ENCODE assay signal across 8 cellular contexts in genomic region chr14:69151458-69152180, GRCh38. TPM values are rescaled to one million over a fixed set of nuclear protein-coding genes. Genes with fewer than 3 reads are reported as not detected.
DNase-seq lines count a peak whose midpoint lies in the region; ATAC-seq and TF ChIP-seq lines count a peak whose summit lies in the region.

No MANE protein-coding gene starts in this region.

- no peaks in the 10 kb centered on the region for H3K9me3 Mint-ChIP-seq in activated naive CD4-positive, alpha-beta T cell treated with anti-CD3 and anti-CD28 coated beads, Interleukin-2, amount 50 U/mL, for 24 hours

- TF ChIP-seq CTCF in Loucy (conservative IDR thresholded peaks at IDR 0.05; ENCODE audit: low read length) (peak; percentile 50), SK-N-SH (IDR thresholded peaks at IDR 0.05) (peak; percentile 47), omental fat pad (IDR thresholded peaks at IDR 0.05) (peak in 1 of 3 donors; percentile 31), thoracic aorta (IDR thresholded peaks at IDR 0.05) (peak; percentile 47)

- TF ChIP-seq EP300 in SK-N-SH (IDR thresholded peaks at IDR 0.05; ENCODE audit: borderline replicate concordance in 1 of 2, low read depth in 1 of 2, low read length in 1 of 2) = no peak; a peak in 1 of 4 replicates

- H2AFZ ChIP-seq in Loucy (ENCODE audit: low read length) (peak overlapping the region; percentile 83), SK-N-SH (ENCODE audit: low read depth) (peak overlapping the region; percentile 77)

- no peaks in the 10 kb centered on the region for H3K9me2 ChIP-seq in Loucy (replicated peaks; ENCODE audit: low read depth, low read length)
- no peaks in the 10 kb centered on the region for H3K9me2 ChIP-seq in SK-N-SH

- peak; percentile 21 for TF ChIP-seq RAD21 in SK-N-SH (IDR thresholded peaks at IDR 0.05; ENCODE audit: low read length)

- WGBS in SK-N-SH (ENCODE audit: low lambda C conversion rate) = 0% methylated on average over 5 of the region's 57 CpGs

- H3K4me3 Mint-ChIP-seq in activated naive CD4-positive, alpha-beta T cell treated with anti-CD3 and anti-CD28 coated beads, Interleukin-2, amount 50 U/mL, for 24 hours = peak overlapping the region; percentile 92

- peaks cover 40% of the 10 kb centered on the region for H3K4me1 ChIP-seq in Loucy (ENCODE audit: insufficient read depth, low read length, poor library complexity, severe bottlenecking)
- H3K4me1 ChIP-seq in SK-N-SH (ENCODE audit: control insufficient read depth in 1 of 2, insufficient read depth in 2 of 2, low read depth in 1 of 2, low read length in 1 of 2) = peaks cover 18 to 19% of the 10 kb centered on the region in 2 experiments; a peak in 3 of 4 replicates
- H3K4me1 ChIP-seq in thoracic aorta (ENCODE audit: control insufficient read depth in 1 of 2, low read depth in 2 of 2) = peaks cover 21 to 46% of the 10 kb centered on the region in 2 donors

- peak overlapping the region; percentile 92 for H3K4me3 ChIP-seq in Loucy (ENCODE audit: low read length, poor library complexity, severe bottlenecking)
- peak overlapping the region; percentile 88 to 91 for H3K4me3 ChIP-seq in SK-N-SH (ENCODE audit: low read depth in 2 of 2, low read length in 1 of 2)
- peak overlapping the region; percentile 92 for H3K4me3 ChIP-seq in thoracic aorta

- H3K4me1 Mint-ChIP-seq in activated naive CD4-positive, alpha-beta T cell treated with anti-CD3 and anti-CD28 coated beads, Interleukin-2, amount 50 U/mL, for 24 hours = peaks cover 50% of the 10 kb centered on the region

- H3K27ac Mint-ChIP-seq in activated naive CD4-positive, alpha-beta T cell treated with anti-CD3 and anti-CD28 coated beads, Interleukin-2, amount 50 U/mL, for 24 hours = peak overlapping the region; percentile 96

- DNase-seq in DMS114 treated with DMSO at 0.1 percent for 48 hours (lab: John Stamatoyannopoulos, UW; ENCODE audit: unreplicated experiment) (peak; percentile 17), SK-N-SH (peak; percentile 93), glomerular visceral epithelial cell (ENCODE audit: extremely low spot score) (peak; percentile 75), omental fat pad (ENCODE audit: low spot score) (peak; percentile 41), thoracic aorta (ENCODE audit: low spot score) (no peak)

- H3K9ac ChIP-seq in Loucy (ENCODE audit: low read depth, low read length, poor library complexity, severe bottlenecking) (peak overlapping the region; percentile 94), SK-N-SH (peak overlapping the region; percentile 91)

- H3K36me3 ChIP-seq in Loucy (ENCODE audit: insufficient read depth, low read length) = peaks cover 7% of the 10 kb centered on the region; the same call in 1 of the 2 replicates
- H3K36me3 ChIP-seq in SK-N-SH (replicated peaks in 1 of 2; ENCODE audit: control insufficient read depth in 1 of 2, insufficient read depth in 2 of 2, low read length in 1 of 2) = peaks cover 14 to 23% of the 10 kb centered on the region in 2 experiments
- H3K36me3 ChIP-seq in thoracic aorta = no peaks in the 10 kb centered on the region

- H3K27me3 ChIP-seq in Loucy (ENCODE audit: insufficient read depth, low read length, poor library complexity, severe bottlenecking) (peaks cover 6% of the 10 kb centered on the region), SK-N-SH (ENCODE audit: insufficient read depth) (no peaks in the 10 kb centered on the region), thoracic aorta (replicated peaks; ENCODE audit: insufficient read depth) (no peaks in the 10 kb centered on the region)

- POLR2A ChIA-PET in SK-N-SH (lab: Yijun Ruan, JAX) = interaction anchor here (0.8 to 1.0 kb wide), 2 partner anchors 19 to 40 kb away, joined by 3 read pairs; partner anchors contain the start of gene EXD2

- peak; percentile 51 for ATAC-seq in GM21825 (IDR thresholded peaks at IDR 0.05; ENCODE audit: unreplicated experiment)
- peak; percentile 59 for ATAC-seq in omental fat pad (ENCODE audit: low FRiP score)
- ATAC-seq in thoracic aorta (ENCODE audit: insufficient number of reproducible peaks, low FRiP score, low read depth) = no peak

- H3K27ac ChIP-seq in SK-N-SH (ENCODE audit: low read depth in 2 of 2, low read length in 1 of 2) = peak overlapping the region; percentile 86
- H3K27ac ChIP-seq in thoracic aorta = peak overlapping the region; percentile 95 to 96

- peaks cover 45% of the 10 kb centered on the region for H4K20me1 ChIP-seq in Loucy (ENCODE audit: insufficient read depth, low read length, poor library complexity, severe bottlenecking)
- peaks cover 38% of the 10 kb centered on the region for H4K20me1 ChIP-seq in SK-N-SH (ENCODE audit: insufficient read depth)

- H3K79me2 ChIP-seq in Loucy (ENCODE audit: insufficient read depth, low read length) = peaks cover 59% of the 10 kb centered on the region
- peaks cover 59% of the 10 kb centered on the region for H3K79me2 ChIP-seq in SK-N-SH (ENCODE audit: insufficient read depth)

- peaks cover 10% of the 10 kb centered on the region for H3K36me3 Mint-ChIP-seq in activated naive CD4-positive, alpha-beta T cell treated with anti-CD3 and anti-CD28 coated beads, Interleukin-2, amount 50 U/mL, for 24 hours

- H3K9me3 ChIP-seq in Loucy (ENCODE audit: insufficient read depth, low read depth, low read length) = no peaks in the 10 kb centered on the region
- H3K9me3 ChIP-seq in SK-N-SH = no peaks in the 10 kb centered on the region
- no peaks in the 10 kb centered on the region for H3K9me3 ChIP-seq in thoracic aorta

- H3F3A ChIP-seq in Loucy (ENCODE audit: low read depth) (no peaks in the 10 kb centered on the region), SK-N-SH (replicated peaks; ENCODE audit: insufficient read depth) (peaks cover 14% of the 10 kb centered on the region)

- no peaks in the 10 kb centered on the region for H3K27me3 Mint-ChIP-seq in activated naive CD4-positive, alpha-beta T cell treated with anti-CD3 and anti-CD28 coated beads, Interleukin-2, amount 50 U/mL, for 24 hours

- CTCF ChIA-PET in SK-N-SH (lab: Yijun Ruan, JAX) = interaction anchor here (0.7 to 4.7 kb wide), 19 partner anchors 13 to 313 kb away, joined by 3 to 66 read pairs (median 4); partner anchors contain the start of gene EXD2

- H3K4me2 ChIP-seq in Loucy (ENCODE audit: low read depth, low read length, poor library complexity, severe bottlenecking) (peak overlapping the region; percentile 90), SK-N-SH (peak overlapping the region; percentile 91)

TF ChIP-seq in SK-N-SH, 30 proteins besides CTCF, POLR2A, EP300 and RAD21 (continues in another document):
- TF ChIP-seq RFX5 (IDR thresholded peaks at IDR 0.05; ENCODE audit: low read length) = peak; percentile 88
- peak; percentile 90; the same call in 1 of the 2 replicates for TF ChIP-seq SIN3A (IDR thresholded peaks at IDR 0.05; ENCODE audit: borderline replicate concordance, low read depth, low read length)
- TF ChIP-seq MAX (IDR thresholded peaks at IDR 0.05; ENCODE audit: low read depth) = no peak
- TF ChIP-seq RCOR1 (IDR thresholded peaks at IDR 0.05; ENCODE audit: low read length) = peak; percentile 40; the same call in 1 of the 2 replicates
- TF ChIP-seq TCF12 (IDR thresholded peaks at IDR 0.05) = no peak
- TF ChIP-seq SMC3 (IDR thresholded peaks at IDR 0.05; ENCODE audit: low read depth, low read length) = no peak; the same call in 1 of the 2 replicates
- no peak for TF ChIP-seq MEF2A (IDR thresholded peaks at IDR 0.05; ENCODE audit: borderline replicate concordance, low read depth)
- TF ChIP-seq MXI1 (IDR thresholded peaks at IDR 0.05; ENCODE audit: low read depth, low read length) = peak; percentile 38; the same call in 1 of the 2 replicates
- no peak for TF ChIP-seq ELF1 (IDR thresholded peaks at IDR 0.05)
- no peak for TF ChIP-seq USF2 (IDR thresholded peaks at IDR 0.05; ENCODE audit: borderline replicate concordance, low read depth, low read length)

RNA-seq across cellular contexts. Expression of gene DCAF5, which starts 1.3 kb away (rescaled TPM):
- 26.7 and 29.2 TPM in 2 replicates for polyA plus RNA-seq in SK-N-SH (2012; rRNA removed)
- polyA plus RNA-seq in SK-N-SH (2012; cell fraction: cytosol; rRNA removed) = 12.2 and 17.4 TPM in 2 replicates
- polyA plus RNA-seq in SK-N-SH (2012; cell fraction: nucleus; rRNA removed) = 92.7 and 97.2 TPM in 2 replicates
- 10 to 100 TPM; 30.4 to 58.1 (median 38.0) TPM for total RNA-seq in omental fat pad
- total RNA-seq in thoracic aorta = 10 to 100 TPM; 37.6 to 42.0 TPM

RNA-seq across cellular contexts. Expression of gene EXD2, which starts 39.7 kb away (rescaled TPM):
- polyA plus RNA-seq in SK-N-SH (2012; rRNA removed) = 15.1 and 20.1 TPM in 2 replicates
- polyA plus RNA-seq in SK-N-SH (2012; cell fraction: cytosol; rRNA removed) = 15.1 and 16.6 TPM in 2 replicates
- polyA plus RNA-seq in SK-N-SH (2012; cell fraction: nucleus; rRNA removed) = 11.0 and 22.3 TPM in 2 replicates
- total RNA-seq in omental fat pad = 10 to 100 TPM; 15.4 to 27.0 (median 17.3) TPM
- total RNA-seq in thoracic aorta = 10 to 100 TPM; 10.4 to 10.9 TPM
